ENCODE assay signal across 18 cellular contexts in the genomic region with DNA sequence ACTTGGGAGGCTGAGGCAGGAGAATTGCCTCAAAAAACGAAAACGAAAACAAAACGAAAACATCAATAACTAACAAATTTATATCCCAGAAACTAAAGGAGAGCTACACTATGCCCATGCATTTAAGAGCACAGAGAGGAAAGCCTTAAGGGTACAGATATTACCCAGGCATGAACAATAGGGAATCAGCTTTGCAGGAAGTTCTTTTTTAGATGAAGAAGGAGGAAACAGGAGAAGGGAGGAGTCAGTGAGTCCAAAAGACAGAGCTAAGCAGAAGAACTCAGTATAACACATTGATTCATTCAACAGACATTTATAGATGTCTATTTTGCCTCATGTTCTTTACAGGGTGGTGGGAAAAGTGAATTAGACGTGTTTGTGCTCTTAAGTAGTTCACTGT. TPM values are rescaled to one million over a fixed set of nuclear protein-coding genes. Genes with fewer than 3 reads are reported as not detected.
A peak's percentile ranks its signal among the peaks of the same experiment; 100 is the strongest.
DNase-seq lines count a peak whose midpoint lies in the region; ATAC-seq and TF ChIP-seq lines count a peak whose summit lies in the region.
"Had no signal": no experiment of that assay in that cellular context is flagged by ENCODE, and none has a peak within 500 bp of the region (broad histone marks: within the 10 kb centered on the region; RNA-seq: fewer than 3 reads in every experiment).

No MANE protein-coding gene starts in this region.

- no peak overlapping the region for H3K4me3 ChIP-seq in heart left ventricle
- H3K4me3 ChIP-seq in gastrocnemius medialis = no peak overlapping the region

- peaks cover 12% of the 10 kb centered on the region for H3K36me3 Mint-ChIP-seq in endothelial cell (ENCODE audit: low read depth, unreplicated experiment)
- peaks cover 25% of the 10 kb centered on the region for H3K36me3 Mint-ChIP-seq in activated CD4-positive, alpha-beta T cell treated with anti-CD3 and anti-CD28 coated beads, Interleukin-2, amount 10 ng/mL, durations not matched to agents 24 days and 14 days (ENCODE audit: low read depth)

- TF ChIP-seq POLR2A in heart left ventricle (IDR thresholded peaks at IDR 0.05) = no peak
- TF ChIP-seq POLR2A in gastrocnemius medialis (IDR thresholded peaks at IDR 0.05) = no peak

- no peaks in the 10 kb centered on the region for H3K9me3 Mint-ChIP-seq in endothelial cell (ENCODE audit: unreplicated experiment)
- peaks cover 17% of the 10 kb centered on the region for H3K9me3 Mint-ChIP-seq in activated CD4-positive, alpha-beta T cell treated with anti-CD3 and anti-CD28 coated beads, Interleukin-2, amount 10 ng/mL, durations not matched to agents 24 days and 14 days

- peaks cover 66% of the 10 kb centered on the region for H3K4me1 Mint-ChIP-seq in endothelial cell (ENCODE audit: unreplicated experiment)
- H3K4me1 Mint-ChIP-seq in activated CD4-positive, alpha-beta T cell treated with anti-CD3 and anti-CD28 coated beads, Interleukin-2, amount 10 ng/mL, durations not matched to agents 24 days and 14 days = peaks cover 49% of the 10 kb centered on the region

- in situ Hi-C loops in gastrocnemius medialis (cut with MboI; ENCODE audit: low sequenced_read_pairs in 4 of 4) = loop anchor here in 2 of 4 donors (5.0 to 10.0 kb wide), 2 partner anchors 140 to 143 kb away; no protein-coding TSS in a partner anchor

- intact Hi-C loops in heart left ventricle (cut with DNase I) = loop anchor here in 2 of 10 donors (1.0 to 10.0 kb wide), 2 partner anchors 15 to 290 kb away; no protein-coding TSS in a partner anchor
- intact Hi-C loops in cardiac septum (cut with DNase I) = no loop called here
- intact Hi-C loops in gastrocnemius medialis (cut with DNase I; ENCODE audit: low total_unique reads) = no loop called here
- intact Hi-C loops in activated CD4-positive, alpha-beta T cell treated with anti-CD3 and anti-CD28 coated beads, Interleukin-2, amount 10 ng/mL, durations not matched to agents 24 days and 14 days (cut with micrococcal nuclease) = no loop called here

- peaks cover 8% of the 10 kb centered on the region for H3K27me3 Mint-ChIP-seq in endothelial cell (ENCODE audit: unreplicated experiment)
- no peaks in the 10 kb centered on the region for H3K27me3 Mint-ChIP-seq in activated CD4-positive, alpha-beta T cell treated with anti-CD3 and anti-CD28 coated beads, Interleukin-2, amount 10 ng/mL, durations not matched to agents 24 days and 14 days

- H3K9me3 ChIP-seq in heart left ventricle (no peaks in the 10 kb centered on the region), gastrocnemius medialis (no peaks in the 10 kb centered on the region)

- WGBS in heart left ventricle, 4 donors = 61 to 73% (median 72%) methylated on average over 4 of the region's 4 CpGs

- DNase-seq in heart left ventricle (no peak), cardiac septum (ENCODE audit: low spot score) (no peak), SKM-1 (lab: John Stamatoyannopoulos, UW; ENCODE audit: unreplicated experiment) (peak; percentile 8), endothelial cell (ENCODE audit: low spot score) (no peak), gastrocnemius medialis (no peak), AG08396 (ENCODE audit: low spot score) (no peak)
- no peak for DNase-seq in activated CD4-positive, alpha-beta T cell treated with anti-CD3 and anti-CD28 coated beads, Interleukin-2, amount 10 ng/mL, durations not matched to agents 24 days and 14 days
- DNase-seq: 8988T, C1 segment of cervical spinal cord, DND-41, HCEC 1CT, KG1, NCI-H1105, NCI-H1694 treated with DMSO at 0.1 percent for 48 hours, NCI-H345, NCI-H526 treated with DMSO at 0.1 percent for 48 hours, SHP77 treated with DMSO at 0.1 percent for 48 hours had no signal

- peaks cover 0 to 4% (median 0%) of the 10 kb centered on the region in 9 donors for H3K36me3 ChIP-seq in heart left ventricle
- H3K36me3 ChIP-seq in gastrocnemius medialis = no peaks in the 10 kb centered on the region

- H3K27me3 ChIP-seq in heart left ventricle (no peaks in the 10 kb centered on the region), gastrocnemius medialis (no peaks in the 10 kb centered on the region)

- H3K4me3 Mint-ChIP-seq in endothelial cell (ENCODE audit: unreplicated experiment) = no peak overlapping the region
- no peak overlapping the region for H3K4me3 Mint-ChIP-seq in activated CD4-positive, alpha-beta T cell treated with anti-CD3 and anti-CD28 coated beads, Interleukin-2, amount 10 ng/mL, durations not matched to agents 24 days and 14 days

- H3K4me1 ChIP-seq in heart left ventricle (peaks cover 0 to 25% (median 2%) of the 10 kb centered on the region in 12 donors), gastrocnemius medialis (no peaks in the 10 kb centered on the region)

- H3K27ac Mint-ChIP-seq in endothelial cell (ENCODE audit: unreplicated experiment) = peak overlapping the region; percentile 82
- H3K27ac Mint-ChIP-seq in activated CD4-positive, alpha-beta T cell treated with anti-CD3 and anti-CD28 coated beads, Interleukin-2, amount 10 ng/mL, durations not matched to agents 24 days and 14 days = no peak overlapping the region

- H3K27ac ChIP-seq in heart left ventricle (peak overlapping the region in 9 of 12 donors; percentile 47 to 73 (median 63)), gastrocnemius medialis (peak overlapping the region in 3 of 4 donors; percentile 35 to 47 (median 36))

- ATAC-seq in heart left ventricle = peak in 3 of 4 donors; percentile 31 to 72 (median 34)
- ATAC-seq in gastrocnemius medialis = no peak
- ATAC-seq in HG02759 (IDR thresholded peaks at IDR 0.05; ENCODE audit: unreplicated experiment) = no peak

- TF ChIP-seq CTCF in heart left ventricle (IDR thresholded peaks at IDR 0.05) (no peak), endothelial cell (IDR thresholded peaks at IDR 0.05; ENCODE audit: unreplicated experiment) (no peak), gastrocnemius medialis (IDR thresholded peaks at IDR 0.05 in 4 of 5, conservative IDR thresholded peaks at IDR 0.05 in 1 of 5) (no peak)

RNA-seq across cellular contexts. Expression of gene MRPL17, which starts 8.3 kb away (rescaled TPM):
- total RNA-seq in heart left ventricle = 10 to 100 TPM; 31.0 to 58.0 (median 47.7) TPM
- polyA plus RNA-seq in heart left ventricle = 10 to 100 TPM; 56.8 to 70.9 TPM
- total RNA-seq in cardiac septum = 39.5 TPM
- 44.8 TPM for total RNA-seq in endothelial cell (ENCODE audit: unreplicated experiment)
- total RNA-seq in gastrocnemius medialis = 10 to 100 TPM; 25.1 to 33.4 (median 27.7) TPM
- total RNA-seq in activated CD4-positive, alpha-beta T cell treated with anti-CD3 and anti-CD28 coated beads, Interleukin-2, amount 10 ng/mL, durations not matched to agents 24 days and 14 days = 135 and 146 TPM in 2 replicates

RNA-seq across cellular contexts. Expression of gene DCHS1, which starts 19.2 kb away (rescaled TPM):
- total RNA-seq in heart left ventricle (10 to 100 TPM in 6 of 9 donors, 1 to 10 TPM in 3; 5.5 to 19.6 (median 11.4) TPM), cardiac septum (9.2 TPM), endothelial cell (ENCODE audit: unreplicated experiment) (156 TPM), gastrocnemius medialis (1 to 10 TPM; 1.5 to 3.8 (median 2.8) TPM)
- 1 to 10 TPM; 3.6 to 6.6 TPM for polyA plus RNA-seq in heart left ventricle
- 0.35 and 0.36 TPM in 2 replicates for total RNA-seq in activated CD4-positive, alpha-beta T cell treated with anti-CD3 and anti-CD28 coated beads, Interleukin-2, amount 10 ng/mL, durations not matched to agents 24 days and 14 days

RNA-seq across cellular contexts. Expression of gene TPP1, which starts 55.6 kb away (rescaled TPM):
- total RNA-seq in heart left ventricle (100 to 1,000 TPM in 2 of 9 donors, 10 to 100 TPM in 7; 48.7 to 169 (median 81.2) TPM), cardiac septum (72.0 TPM), endothelial cell (ENCODE audit: unreplicated experiment) (52.9 TPM), gastrocnemius medialis (10 to 100 TPM; 13.9 to 43.4 (median 19.6) TPM)
- polyA plus RNA-seq in heart left ventricle = 10 to 100 TPM; 38.5 to 39.5 TPM
- total RNA-seq in activated CD4-positive, alpha-beta T cell treated with anti-CD3 and anti-CD28 coated beads, Interleukin-2, amount 10 ng/mL, durations not matched to agents 24 days and 14 days = 32.2 and 35.2 TPM in 2 replicates

Comparison
In these comparisons a context has a peak if more than half of its experiments do, and no peak if none do; other contexts are left out.
1. ATAC-seq: peak in heart left ventricle (3 of 4); none in gastrocnemius medialis (0 of 2) and HG02759 (single experiment).